10 cellular contexts compared by ENCODE assay signal in the genomic region with DNA sequence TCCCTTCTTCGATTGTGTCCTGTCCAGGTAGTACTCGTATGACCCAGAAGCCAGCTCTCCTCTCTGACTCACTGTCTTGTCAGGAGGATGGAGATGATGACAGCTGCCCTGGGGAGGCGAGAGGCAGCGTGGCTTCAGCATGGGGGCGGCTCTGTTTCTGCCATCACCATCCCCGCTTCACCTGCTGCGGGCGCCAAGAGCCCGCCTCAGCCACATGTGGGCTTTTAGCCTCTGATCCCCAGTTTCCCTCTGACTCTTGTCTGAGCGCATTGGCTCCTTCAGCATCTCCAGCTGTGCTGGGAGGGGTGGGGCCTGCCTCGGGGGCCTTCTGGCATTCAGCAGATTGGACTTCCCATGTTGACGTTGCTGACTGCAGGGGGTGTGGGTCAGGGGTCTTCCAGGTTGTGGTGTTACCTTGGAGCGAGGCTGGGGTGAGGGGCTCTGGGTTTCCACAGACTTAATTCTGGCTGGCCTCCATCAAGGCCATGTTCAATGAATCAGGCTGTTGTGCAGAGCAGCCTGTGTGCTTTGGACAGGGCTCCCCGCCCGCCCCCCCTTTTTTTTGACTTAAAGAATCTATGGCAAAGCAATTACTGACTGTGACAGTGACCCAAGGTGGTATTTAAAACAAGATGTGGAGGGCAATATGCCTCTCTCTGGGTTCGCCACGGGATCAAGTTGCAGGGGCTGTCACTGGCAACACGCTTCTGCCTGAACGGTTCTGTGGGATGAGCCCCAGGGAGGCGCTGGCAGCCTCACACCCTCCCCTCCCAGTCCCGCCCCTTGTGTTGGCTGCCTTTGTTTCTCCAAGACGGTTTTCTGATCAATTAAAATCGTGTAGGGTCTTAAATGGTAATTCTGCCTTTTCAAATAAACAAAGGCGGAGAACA.
DNase-seq lines count a peak whose midpoint lies in the region; ATAC-seq, FAIRE-seq and TF ChIP-seq lines count a peak whose summit lies in the region.
"Had no signal": no experiment of that assay in that cellular context is flagged by ENCODE, and none has a peak within 500 bp of the region (broad histone marks: within the 10 kb centered on the region; RNA-seq: fewer than 3 reads in every experiment).

No MANE protein-coding gene starts in this region.

- peaks cover 44% of the 10 kb centered on the region for H3K4me1 Mint-ChIP-seq in astrocyte (ENCODE audit: low read depth, unreplicated experiment)

- in situ Hi-C loops in gastrocnemius medialis (cut with MboI; ENCODE audit: low sequenced_read_pairs in 4 of 4): no loop called here

- no peaks in the 10 kb centered on the region for H3K27me3 ChIP-seq in astrocyte (ENCODE audit: insufficient read depth, low read length)
- no peaks in the 10 kb centered on the region for H3K27me3 ChIP-seq in gastrocnemius medialis
- H3K27me3 ChIP-seq: MG63 had no signal

- H3K27me3 Mint-ChIP-seq in astrocyte (ENCODE audit: low read depth, unreplicated experiment): no peaks in the 10 kb centered on the region

- no peak overlapping the region for H3K4me3 Mint-ChIP-seq in astrocyte (ENCODE audit: unreplicated experiment)

- TF ChIP-seq POLR2A in gastrocnemius medialis (IDR thresholded peaks at IDR 0.05): no peak

- H4K20me1 ChIP-seq in astrocyte (ENCODE audit: insufficient read depth, low read length): no peaks in the 10 kb centered on the region

- intact Hi-C loops in gastrocnemius medialis (cut with DNase I; ENCODE audit: low total_unique reads): no loop called here

- peak overlapping the region; percentile 79 for H3K4me2 ChIP-seq in astrocyte (ENCODE audit: low read length)

- peak overlapping the region; percentile 98 for H3K27ac ChIP-seq in KOPT-K1 (ENCODE audit: low read depth, low read length, poor library complexity, severe bottlenecking)
- H3K27ac ChIP-seq in astrocyte (ENCODE audit: low read depth, low read length): peak overlapping the region; percentile 88
- peak overlapping the region in 3 of 4 donors; percentile 46 to 71 (median 46) for H3K27ac ChIP-seq in gastrocnemius medialis

- H3K9me3 Mint-ChIP-seq in astrocyte (ENCODE audit: unreplicated experiment): peaks cover 3% of the 10 kb centered on the region

- peaks cover 2% of the 10 kb centered on the region for H3K36me3 Mint-ChIP-seq in astrocyte (ENCODE audit: low read depth, unreplicated experiment)

- H3K27ac Mint-ChIP-seq in astrocyte (ENCODE audit: unreplicated experiment): peak overlapping the region; percentile 100

- DNase-seq in COR-L47 (lab: John Stamatoyannopoulos, UW) (peak; percentile 86), astrocyte (ENCODE audit: low read depth) (no peak), gastrocnemius medialis (no peak), SIG-M5 (lab: John Stamatoyannopoulos, UW) (no peak), NCI-H1694 treated with DMSO at 0.1 percent for 48 hours (lab: John Stamatoyannopoulos, UW) (no peak)
- DNase-seq: activated effector memory CD4-positive, alpha-beta T cell treated with Interleukin-2 at 50 U/mL for 16 hours had no signal

- H2AFZ ChIP-seq in astrocyte (ENCODE audit: low read depth, low read length): peak overlapping the region; percentile 22

- H3K9ac ChIP-seq in astrocyte (ENCODE audit: low read length): peak overlapping the region; percentile 75

- no peak for TF ChIP-seq CTCF in astrocyte (IDR thresholded peaks at IDR 0.05; ENCODE audit: insufficient read depth, low read depth, low read length)
- TF ChIP-seq CTCF in gastrocnemius medialis (IDR thresholded peaks at IDR 0.05 in 4 of 5, conservative IDR thresholded peaks at IDR 0.05 in 1 of 5): no peak

- ATAC-seq in gastrocnemius medialis: no peak
- ATAC-seq in HG03135 (IDR thresholded peaks at IDR 0.05; ENCODE audit: unreplicated experiment): no peak
- ATAC-seq in GM19328 (IDR thresholded peaks at IDR 0.05; ENCODE audit: unreplicated experiment): no peak

- H3K4me1 ChIP-seq in astrocyte (ENCODE audit: insufficient read depth, low read length): peaks cover 27% of the 10 kb centered on the region
- peaks cover 21 to 40% of the 10 kb centered on the region in 2 donors for H3K4me1 ChIP-seq in gastrocnemius medialis

- H3K36me3 ChIP-seq in KOPT-K1 (ENCODE audit: insufficient read depth, low read length) (peaks cover 14% of the 10 kb centered on the region), astrocyte (ENCODE audit: insufficient read depth, low read length) (no peaks in the 10 kb centered on the region), gastrocnemius medialis (no peaks in the 10 kb centered on the region)
- H3K36me3 ChIP-seq: MG63 had no signal

- FAIRE-seq in astrocyte (lab: Jason Lieb, UNC): peak; percentile 41

- no peaks in the 10 kb centered on the region for H3K79me2 ChIP-seq in astrocyte (ENCODE audit: insufficient read depth, low read length)

- H3K4me3 ChIP-seq in astrocyte (ENCODE audit: insufficient read depth, low read depth, low read length) (no peak overlapping the region), gastrocnemius medialis (peak overlapping the region in 3 of 4 donors; percentile 18 to 39 (median 25))
- H3K4me3 ChIP-seq: MG63 had no signal

- H3K9me3 ChIP-seq in KOPT-K1 (ENCODE audit: insufficient read depth, low read length, poor library complexity, severe bottlenecking): no peaks in the 10 kb centered on the region
- H3K9me3 ChIP-seq in astrocyte (ENCODE audit: insufficient read depth, low read depth, low read length): no peaks in the 10 kb centered on the region
- H3K9me3 ChIP-seq in gastrocnemius medialis: no peaks in the 10 kb centered on the region
- H3K9me3 ChIP-seq: MG63 had no signal

Comparison
In these comparisons a context has a peak if more than half of its experiments do, and no peak if none do; other contexts are left out.
1. H3K27ac ChIP-seq: peak in every context shown above with its lines; median percentile 98 in KOPT-K1; 88 in astrocyte; 46 in gastrocnemius medialis.